Comparison of ENCODE assay signal across 17 cellular contexts in genomic region chr5:107384256-107384655, GRCh38.
DNase-seq lines count a peak whose midpoint lies in the region; ATAC-seq, FAIRE-seq and TF ChIP-seq lines count a peak whose summit lies in the region.
"Had no signal": no experiment of that assay in that cellular context is flagged by ENCODE, and none has a peak within 500 bp of the region (broad histone marks: within the 10 kb centered on the region; RNA-seq: fewer than 3 reads in every experiment).

No MANE protein-coding gene starts in this region.

- no peak for ATAC-seq in PC-3
- no peak for ATAC-seq in HG03139 (IDR thresholded peaks at IDR 0.05; ENCODE audit: unreplicated experiment)
- ATAC-seq: HepG2 had no signal

- H3K9ac ChIP-seq in PC-3 (ENCODE audit: low read length) (no peak overlapping the region), neural progenitor cell (no peak overlapping the region)
- H3K9ac ChIP-seq: BLaER1 had no signal

- H3K4me3 ChIP-seq in PC-3 (ENCODE audit: low read length) (no peak overlapping the region), neural progenitor cell (no peak overlapping the region)
- H3K4me3 ChIP-seq: BLaER1, HAP-1 had no signal

- H3K36me3 ChIP-seq in PC-3 (ENCODE audit: low read depth, low read length) (no peaks in the 10 kb centered on the region), neural progenitor cell (peaks cover 12% of the 10 kb centered on the region)
- H3K36me3 ChIP-seq: BLaER1, HAP-1 had no signal

- H3K27me3 Mint-ChIP-seq in Calu3 (ENCODE audit: unreplicated experiment) = no peaks in the 10 kb centered on the region
- H3K27me3 Mint-ChIP-seq in neural progenitor cell (ENCODE audit: insufficient read depth, low read depth) = no peaks in the 10 kb centered on the region

- H2AFZ ChIP-seq in PC-3 (ENCODE audit: low read length) (no peak overlapping the region), neural progenitor cell (replicated peaks) (no peak overlapping the region)

- FAIRE-seq in GM12891 (lab: Jason Lieb, UNC) = peak; percentile 35
- FAIRE-seq: H1, HepG2, HTR-8/SVneo had no signal

- no peak for TF ChIP-seq POLR2A in GM12891 (IDR thresholded peaks at IDR 0.05; ENCODE audit: low read depth, low read length)

- H3K27ac ChIP-seq in PC-3 (ENCODE audit: low read length) = no peak overlapping the region
- no peak overlapping the region for H3K27ac ChIP-seq in neural progenitor cell
- H3K27ac ChIP-seq: BLaER1 had no signal

- H3K79me2 ChIP-seq in PC-3 (ENCODE audit: low read length) (no peaks in the 10 kb centered on the region), neural progenitor cell (ENCODE audit: low read depth) (peaks cover 54% of the 10 kb centered on the region)

- CTCF ChIA-PET in Calu3 (lab: Charles Lee) (no interaction called here), PC-3 (lab: Charles Lee) (no interaction called here)

- H3K27me3 ChIP-seq in PC-3 (ENCODE audit: low read length) (no peaks in the 10 kb centered on the region), neural progenitor cell (no peaks in the 10 kb centered on the region)
- H3K27me3 ChIP-seq: BLaER1 had no signal

- H3K4me1 Mint-ChIP-seq in Calu3 (ENCODE audit: low read depth, unreplicated experiment) (peaks cover 64% of the 10 kb centered on the region), neural progenitor cell (peaks cover 47% of the 10 kb centered on the region)

- H3K9me3 Mint-ChIP-seq in Calu3 (ENCODE audit: low read depth, unreplicated experiment) (no peaks in the 10 kb centered on the region), neural progenitor cell (no peaks in the 10 kb centered on the region)

- TF ChIP-seq CTCF in Calu3 (IDR thresholded peaks at IDR 0.05; ENCODE audit: unreplicated experiment) = no peak
- TF ChIP-seq CTCF in PC-3 (conservative IDR thresholded peaks at IDR 0.05; ENCODE audit: low read depth, low read length) = no peak
- no peak for TF ChIP-seq CTCF in neural progenitor cell (IDR thresholded peaks at IDR 0.05)

- H3K4me3 Mint-ChIP-seq in Calu3 (ENCODE audit: low read depth, unreplicated experiment) (no peak overlapping the region), neural progenitor cell (no peak overlapping the region)

- H3K4me2 ChIP-seq in PC-3 (ENCODE audit: low read length) (no peak overlapping the region), neural progenitor cell (no peak overlapping the region)
- H3K4me2 ChIP-seq: BLaER1 had no signal

- DNase-seq in Calu3 = no peak
- DNase-seq in GM12891 (ENCODE audit: insufficient read length, low spot score) = no peak
- peak; percentile 30 for DNase-seq in PC-3
- no peak for DNase-seq in neural progenitor cell (ENCODE audit: low spot score)
- DNase-seq in SIG-M5 (lab: John Stamatoyannopoulos, UW) = no peak
- DNase-seq in NCI-H2227 (lab: John Stamatoyannopoulos, UW; ENCODE audit: unreplicated experiment) = no peak
- DNase-seq: AML-193, DMS 273 treated with DMSO at 0.1 percent for 48 hours, DMS79 treated with DMSO at 0.1 percent for 48 hours, EL, GDM1 had no signal

- H4K20me1 ChIP-seq in PC-3 (ENCODE audit: low read length) (no peaks in the 10 kb centered on the region), neural progenitor cell (ENCODE audit: low read depth) (peaks cover 86% of the 10 kb centered on the region)
- H4K20me1 ChIP-seq: BLaER1 had no signal

- H3K4me1 ChIP-seq in PC-3 (ENCODE audit: insufficient read depth, low read length) (peaks cover 63% of the 10 kb centered on the region), neural progenitor cell (peaks cover 42% of the 10 kb centered on the region)

- no peaks in the 10 kb centered on the region for H3K9me2 ChIP-seq in PC-3 (replicated peaks; ENCODE audit: low read length)

- H3F3A ChIP-seq in PC-3 (ENCODE audit: low read length, unreplicated experiment) (no peaks in the 10 kb centered on the region), neural progenitor cell (ENCODE audit: low read depth) (peaks cover 6% of the 10 kb centered on the region)

- no TSS peak for BruUV-seq in Calu3 (replicated peaks; lab: Mats Ljungman, UMichigan)
- BruUV-seq in PC-3 (replicated peaks; lab: Mats Ljungman, UMichigan) = no TSS peak

- POLR2A ChIA-PET in PC-3 (lab: Charles Lee; ENCODE audit: unreplicated experiment) = no interaction called here

- H3K9me3 ChIP-seq in PC-3 (ENCODE audit: low read length) = no peaks in the 10 kb centered on the region
- H3K9me3 ChIP-seq in neural progenitor cell (ENCODE audit: low read depth) = no peaks in the 10 kb centered on the region
- H3K9me3 ChIP-seq: HAP-1 had no signal

- H3K27ac Mint-ChIP-seq in Calu3 (ENCODE audit: unreplicated experiment) = peak overlapping the region; percentile 40
- peak overlapping the region; percentile 33 for H3K27ac Mint-ChIP-seq in neural progenitor cell

- H3K36me3 Mint-ChIP-seq in Calu3 (ENCODE audit: insufficient read depth, unreplicated experiment) (peaks cover 79% of the 10 kb centered on the region), neural progenitor cell (peaks cover 47% of the 10 kb centered on the region)

- intact Hi-C loops in Calu3 (cut with micrococcal nuclease; ENCODE audit: unreplicated experiment) = loop anchor here (10.0 kb wide), 1 partner anchor 279 kb away; no protein-coding TSS in a partner anchor
- intact Hi-C loops in PC-3 (cut with micrococcal nuclease) = no loop called here

TF ChIP-seq in GM12891, 5 proteins besides CTCF, POLR2A, EP300 and RAD21:
- no peak for TF ChIP-seq POLR2AphosphoS5 (IDR thresholded peaks at IDR 0.05; ENCODE audit: low read depth, low read length)
